31 cellular contexts compared by ENCODE assay signal in the genomic region with DNA sequence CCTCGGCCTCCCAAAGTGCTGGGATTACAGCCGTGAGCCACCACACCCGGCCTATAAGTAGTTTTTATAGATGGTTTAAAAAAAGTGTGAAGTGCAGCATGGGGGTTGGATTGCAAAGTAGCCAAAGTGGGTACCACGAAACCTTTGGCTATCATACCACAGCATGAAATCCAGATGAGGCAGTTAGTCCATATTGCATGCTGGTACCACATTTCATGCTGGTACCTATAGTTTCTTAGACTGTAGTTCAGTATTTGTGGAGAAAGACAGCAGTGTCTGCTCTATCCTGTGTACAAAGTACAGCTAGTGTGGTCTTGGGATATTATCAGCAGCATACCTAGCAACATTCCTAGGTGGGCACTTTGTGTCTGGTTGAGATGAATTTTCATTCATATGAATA.
"Had no signal": no experiment of that assay in that cellular context is flagged by ENCODE, and none has a peak within 500 bp of the region (broad histone marks: within the 10 kb centered on the region; RNA-seq: fewer than 3 reads in every experiment).

No MANE protein-coding gene starts in this region.

- H3K36me3 Mint-ChIP-seq: activated CD4-positive, alpha-beta memory T cell treated with anti-CD3 and anti-CD28 coated beads for 36 hours had no signal

- H3K36me3 ChIP-seq: gastrocnemius medialis had no signal

- H3K27me3 ChIP-seq: brain microvascular endothelial cell, esophagus muscularis mucosa, foreskin keratinocyte, gastrocnemius medialis, heart left ventricle had no signal

- H3K27me3 Mint-ChIP-seq: activated CD4-positive, alpha-beta memory T cell treated with anti-CD3 and anti-CD28 coated beads for 36 hours; activated CD8-positive, alpha-beta memory T cell treated with anti-CD3 and anti-CD28 coated beads, Interleukin-2, amount 10 ng/mL, durations not matched to agents 7 days and 5 days; activated naive CD4-positive, alpha-beta T cell treated with anti-CD3 and anti-CD28 coated beads, Interleukin-2, amount 50 U/mL, for 24 hours; central memory CD8-positive, alpha-beta T cell; effector memory CD8-positive, alpha-beta T cell had no signal

- ATAC-seq: activated CD8-positive, alpha-beta memory T cell treated with anti-CD3 and anti-CD28 coated beads, Interleukin-2, amount 10 ng/mL, durations not matched to agents 7 days and 5 days; activated CD8-positive, alpha-beta T cell treated with anti-CD3 and anti-CD28 coated beads, Interleukin-2, amount 10 ng/mL, durations not matched to agents 7 days and 5 days; effector memory CD8-positive, alpha-beta T cell; foreskin keratinocyte; gastrocnemius medialis; heart left ventricle; WTC11 had no signal

- H3K9me3 ChIP-seq: esophagus muscularis mucosa, gastrocnemius medialis, heart left ventricle had no signal

- H3K27ac ChIP-seq: brain microvascular endothelial cell, coronary artery, esophagus muscularis mucosa, foreskin keratinocyte, gastrocnemius medialis, heart left ventricle had no signal

- H3K4me3 ChIP-seq: coronary artery, esophagus muscularis mucosa, gastrocnemius medialis, heart left ventricle had no signal

- H3K27ac Mint-ChIP-seq: activated CD4-positive, alpha-beta memory T cell treated with anti-CD3 and anti-CD28 coated beads for 36 hours; activated CD8-positive, alpha-beta memory T cell treated with anti-CD3 and anti-CD28 coated beads, Interleukin-2, amount 10 ng/mL, durations not matched to agents 7 days and 5 days; activated CD8-positive, alpha-beta T cell treated with anti-CD3 and anti-CD28 coated beads, Interleukin-2, amount 10 ng/mL, durations not matched to agents 7 days and 5 days; activated naive CD4-positive, alpha-beta T cell treated with anti-CD3 and anti-CD28 coated beads for 36 hours; activated naive CD4-positive, alpha-beta T cell treated with anti-CD3 and anti-CD28 coated beads, Interleukin-2, amount 50 U/mL, for 24 hours; activated T-helper 2 cell treated with anti-CD3 and anti-CD28 coated beads, Interferon-gamma antibody, Interleukin-2, Interleukin-4, amounts not matched to agents 10 μg/mL and 5 μg/mL and 100 μg/mL, durations not matched to agents 14 hours and 24 hours and 36 hours; WTC11 had no signal

- H3K4me3 Mint-ChIP-seq: activated CD4-positive, alpha-beta memory T cell treated with anti-CD3 and anti-CD28 coated beads for 36 hours; activated CD8-positive, alpha-beta memory T cell treated with anti-CD3 and anti-CD28 coated beads, Interleukin-2, amount 10 ng/mL, durations not matched to agents 7 days and 5 days; activated CD8-positive, alpha-beta T cell treated with anti-CD3 and anti-CD28 coated beads, Interleukin-2, amount 10 ng/mL, durations not matched to agents 7 days and 5 days; activated naive CD4-positive, alpha-beta T cell treated with anti-CD3 and anti-CD28 coated beads for 36 hours; activated naive CD4-positive, alpha-beta T cell treated with anti-CD3 and anti-CD28 coated beads, Interleukin-2, amount 50 U/mL, for 24 hours; activated T-helper 1 cell treated with anti-CD3 and anti-CD28 coated beads, Interleukin-12 subunit alpha, Interleukin-12 subunit beta, Interleukin-2, Interleukin-4 antibody, amounts not matched to agents 30 ng/mL and 10 ng/mL and 1 ng/mL, durations not matched to agents 14 hours and 24 hours and 36 hours; central memory CD8-positive, alpha-beta T cell; effector memory CD8-positive, alpha-beta T cell; WTC11 had no signal

- DNase-seq: activated CD4-positive, alpha-beta memory T cell treated with anti-CD3 and anti-CD28 coated beads for 36 hours; activated CD4-positive, alpha-beta T cell treated with anti-CD3 and anti-CD28 coated beads for 1 hour; activated CD4-positive, alpha-beta T cell treated with anti-CD3 and anti-CD28 coated beads for 48 hours; activated CD4-positive, alpha-beta T cell treated with anti-CD3 and anti-CD28 coated beads, Interleukin-2, amount 50 U/mL, for 1 hour; activated CD8-positive, alpha-beta memory T cell treated with anti-CD3 and anti-CD28 coated beads, Interleukin-2, amount 10 ng/mL, durations not matched to agents 7 days and 5 days; activated CD8-positive, alpha-beta memory T cell treated with anti-CD3 and anti-CD28 coated beads, Interleukin-2, amount 50 U/mL, for 4 hours; activated CD8-positive, alpha-beta T cell treated with anti-CD3 and anti-CD28 coated beads, Interleukin-2, amount 10 ng/mL, durations not matched to agents 7 days and 5 days; activated effector memory CD4-positive, alpha-beta T cell treated with anti-CD3 and anti-CD28 coated beads, Interleukin-2, amount 50 U/mL, for 16 hours; activated naive CD4-positive, alpha-beta T cell treated with anti-CD3 and anti-CD28 coated beads for 36 hours; activated T-cell treated with anti-CD3 and anti-CD28 coated beads, Interleukin-2, amount 50 U/mL, for 1 hour; activated T-cell treated with anti-CD3 and anti-CD28 coated beads, Interleukin-2, amount 50 U/mL, for 48 hours; amniotic stem cell; anterior cingulate cortex; brain microvascular endothelial cell; dermis blood vessel endothelial cell; effector CD4-positive, alpha-beta T cell; effector memory CD8-positive, alpha-beta T cell; erythroblast; foreskin keratinocyte; gastrocnemius medialis; glutamatergic neuron; heart left ventricle; T-helper 1 cell; T-helper 2 cell had no signal

- H3K9me3 Mint-ChIP-seq: activated CD4-positive, alpha-beta memory T cell treated with anti-CD3 and anti-CD28 coated beads for 36 hours; activated naive CD4-positive, alpha-beta T cell treated with anti-CD3 and anti-CD28 coated beads for 36 hours; activated naive CD4-positive, alpha-beta T cell treated with anti-CD3 and anti-CD28 coated beads, Interleukin-2, amount 50 U/mL, for 24 hours; activated T-helper 1 cell treated with anti-CD3 and anti-CD28 coated beads, Interleukin-12 subunit alpha, Interleukin-12 subunit beta, Interleukin-2, Interleukin-4 antibody, amounts not matched to agents 30 ng/mL and 10 ng/mL and 1 ng/mL, durations not matched to agents 14 hours and 24 hours and 36 hours; activated T-helper 2 cell treated with anti-CD3 and anti-CD28 coated beads, Interferon-gamma antibody, Interleukin-2, Interleukin-4, amounts not matched to agents 10 μg/mL and 5 μg/mL and 100 μg/mL, durations not matched to agents 14 hours and 24 hours and 36 hours; central memory CD8-positive, alpha-beta T cell; effector memory CD8-positive, alpha-beta T cell; WTC11 had no signal
